ENCODE assay signal across 8 cellular contexts in the genomic region with DNA sequence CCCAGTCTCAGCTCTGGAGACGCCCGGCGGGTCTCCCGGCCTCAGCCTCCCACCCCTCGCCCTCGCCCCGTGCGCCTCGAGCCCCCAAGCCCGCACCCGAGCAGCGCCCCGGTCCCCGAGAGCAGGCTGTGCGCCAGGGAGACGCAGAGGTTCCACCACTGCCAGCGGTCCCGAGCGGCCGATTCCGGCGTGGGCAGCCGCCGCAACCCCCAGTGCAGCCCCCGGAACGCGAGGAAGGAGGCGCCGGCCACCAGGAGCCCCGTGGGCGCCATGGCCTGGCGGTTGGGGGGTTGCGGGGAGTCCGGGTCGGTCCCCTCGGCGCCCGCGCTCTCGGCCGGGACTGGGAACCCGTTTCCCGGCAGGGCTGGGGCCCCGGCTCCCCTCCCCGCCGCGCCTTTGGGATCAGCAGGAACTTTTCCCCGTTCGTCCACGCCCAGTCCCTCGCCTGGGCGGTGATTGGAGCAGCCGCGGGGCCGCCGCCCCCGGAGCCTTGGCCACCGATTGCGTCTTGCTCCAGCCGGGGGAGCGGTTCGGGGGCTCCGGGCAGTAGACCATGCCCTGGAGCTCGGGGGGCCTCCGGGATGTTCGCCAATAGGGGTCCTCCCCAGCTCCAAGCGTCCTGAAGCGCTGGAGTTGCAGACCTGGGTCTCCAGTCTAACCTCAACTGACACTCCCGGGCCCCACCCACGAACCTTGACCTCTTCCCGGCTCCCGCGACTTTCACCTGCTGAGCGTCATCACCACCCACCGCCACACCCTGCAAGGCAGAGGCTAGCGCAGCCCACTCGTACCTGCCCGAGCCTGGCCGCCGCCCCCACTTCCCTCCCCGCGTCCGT. TPM values are rescaled to one million over a fixed set of nuclear protein-coding genes. Genes with fewer than 3 reads are reported as not detected.
DNase-seq lines count a peak whose midpoint lies in the region; ATAC-seq, FAIRE-seq and TF ChIP-seq lines count a peak whose summit lies in the region.

A gene with protein sequence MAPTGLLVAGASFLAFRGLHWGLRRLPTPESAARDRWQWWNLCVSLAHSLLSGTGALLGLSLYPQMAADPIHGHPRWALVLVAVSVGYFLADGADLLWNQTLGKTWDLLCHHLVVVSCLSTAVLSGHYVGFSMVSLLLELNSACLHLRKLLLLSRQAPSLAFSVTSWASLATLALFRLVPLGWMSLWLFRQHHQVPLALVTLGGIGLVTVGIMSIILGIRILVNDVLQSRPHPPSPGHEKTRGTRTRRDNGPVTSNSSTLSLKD (minus strand): TSS at position 407 of the 836 bp plus-strand sequence. CDS start 135 bp downstream, at position 272.

- no peak for TF ChIP-seq CTCF in mesothelial cell of epicardium (IDR thresholded peaks at IDR 0.05; ENCODE audit: unreplicated experiment)

- H3K27me3 Mint-ChIP-seq in activated naive CD4-positive, alpha-beta T cell treated with anti-CD3 and anti-CD28 coated beads, Interleukin-2, amount 10 ng/mL, durations not matched to agents 7 days and 5 days = peaks cover 92% of the 10 kb centered on the region
- no peaks in the 10 kb centered on the region for H3K27me3 Mint-ChIP-seq in mesothelial cell of epicardium (ENCODE audit: low read depth)

- no peaks in the 10 kb centered on the region for H3K9me3 Mint-ChIP-seq in activated naive CD4-positive, alpha-beta T cell treated with anti-CD3 and anti-CD28 coated beads, Interleukin-2, amount 10 ng/mL, durations not matched to agents 7 days and 5 days
- H3K9me3 Mint-ChIP-seq in mesothelial cell of epicardium = no peaks in the 10 kb centered on the region

- H3K4me3 Mint-ChIP-seq in activated naive CD4-positive, alpha-beta T cell treated with anti-CD3 and anti-CD28 coated beads, Interleukin-2, amount 10 ng/mL, durations not matched to agents 7 days and 5 days = peak within 1 kb of the TSS; percentile 47
- peak within 1 kb of the TSS; percentile 72 for H3K4me3 Mint-ChIP-seq in mesothelial cell of epicardium

- H3K9ac ChIP-seq in SK-N-MC (ENCODE audit: insufficient read length) = peak within 1 kb of the TSS; percentile 82

- H3K27ac ChIP-seq in SK-N-MC = peak within 1 kb of the TSS; percentile 76

- H3K9me3 ChIP-seq in SK-N-MC (ENCODE audit: low read depth, low read length) = no peaks in the 10 kb centered on the region

- peaks cover 33% of the 10 kb centered on the region for H3K4me1 Mint-ChIP-seq in activated naive CD4-positive, alpha-beta T cell treated with anti-CD3 and anti-CD28 coated beads, Interleukin-2, amount 10 ng/mL, durations not matched to agents 7 days and 5 days
- H3K4me1 Mint-ChIP-seq in mesothelial cell of epicardium = peaks cover 48% of the 10 kb centered on the region

- H3K36me3 Mint-ChIP-seq in activated naive CD4-positive, alpha-beta T cell treated with anti-CD3 and anti-CD28 coated beads, Interleukin-2, amount 10 ng/mL, durations not matched to agents 7 days and 5 days = peaks cover 17% of the 10 kb centered on the region
- peaks cover 6% of the 10 kb centered on the region for H3K36me3 Mint-ChIP-seq in mesothelial cell of epicardium

- no peak within 1 kb of the TSS for H3K27ac Mint-ChIP-seq in activated naive CD4-positive, alpha-beta T cell treated with anti-CD3 and anti-CD28 coated beads, Interleukin-2, amount 10 ng/mL, durations not matched to agents 7 days and 5 days
- peak within 1 kb of the TSS; percentile 89 for H3K27ac Mint-ChIP-seq in mesothelial cell of epicardium

- CTCF ChIA-PET in activated naive CD4-positive, alpha-beta T cell treated with anti-CD3 and anti-CD28 coated beads, Interleukin-2, amount 10 ng/mL, durations not matched to agents 7 days and 5 days (lab: Charles Lee) = no interaction called here

- ATAC-seq in HG03457 (IDR thresholded peaks at IDR 0.05; ENCODE audit: unreplicated experiment) = no peak

- no peaks in the 10 kb centered on the region for H3K36me3 ChIP-seq in SK-N-MC (ENCODE audit: insufficient read depth, low read length)

- no peak for FAIRE-seq in urothelium cell line (lab: Jason Lieb, UNC)

- peak within 1 kb of the TSS; percentile 90 for H3K4me3 ChIP-seq in SK-N-MC

- DNase-seq in activated naive CD4-positive, alpha-beta T cell treated with anti-CD3 and anti-CD28 coated beads, Interleukin-2, amount 10 ng/mL, durations not matched to agents 7 days and 5 days = peak; percentile 36
- DNase-seq in activated naive CD4-positive, alpha-beta T cell treated with Interleukin-2 at 50 U/mL for 16 hours = no peak
- DNase-seq in SK-N-MC (ENCODE audit: low read depth, low spot score) = no peak
- peak; percentile 84 for DNase-seq in epidermal melanocyte (ENCODE audit: insufficient read length, low spot score)
- peak; percentile 53 to 77 for DNase-seq in mesothelial cell of epicardium (ENCODE audit: low spot score in 2 of 2, unreplicated experiment in 2 of 2)
- DNase-seq in urothelium cell line (ENCODE audit: low spot score) = peak; percentile 69
- no peak for DNase-seq in NCI-H2107 (lab: John Stamatoyannopoulos, UW)

RNA-seq across cellular contexts. Expression of the gene that starts here (rescaled TPM):
- 8.6 to 9.2 TPM (median 8.7 TPM) in 3 replicates for total RNA-seq in mesothelial cell of epicardium

Comparison
In these comparisons a context has a peak if more than half of its experiments do, and no peak if none do; other contexts are left out.
1. DNase-seq: peak in activated naive CD4-positive, alpha-beta T cell treated with anti-CD3 and anti-CD28 coated beads, Interleukin-2, amount 10 ng/mL, durations not matched to agents 7 days and 5 days (single experiment), epidermal melanocyte (single experiment), mesothelial cell of epicardium (2 of 2) and urothelium cell line (single experiment); none in activated naive CD4-positive, alpha-beta T cell treated with Interleukin-2 at 50 U/mL for 16 hours (single experiment), SK-N-MC (single experiment) and NCI-H2107 (single experiment).